ENCODE assay signal across 8 cellular contexts in genomic region chr2:216371756-216372702, GRCh38. TPM values are rescaled to one million over a fixed set of nuclear protein-coding genes. Genes with fewer than 3 reads are reported as not detected.
A peak's percentile ranks its signal among the peaks of the same experiment; 100 is the strongest.
DNase-seq lines count a peak whose midpoint lies in the region; ATAC-seq and TF ChIP-seq lines count a peak whose summit lies in the region.

A gene with protein sequence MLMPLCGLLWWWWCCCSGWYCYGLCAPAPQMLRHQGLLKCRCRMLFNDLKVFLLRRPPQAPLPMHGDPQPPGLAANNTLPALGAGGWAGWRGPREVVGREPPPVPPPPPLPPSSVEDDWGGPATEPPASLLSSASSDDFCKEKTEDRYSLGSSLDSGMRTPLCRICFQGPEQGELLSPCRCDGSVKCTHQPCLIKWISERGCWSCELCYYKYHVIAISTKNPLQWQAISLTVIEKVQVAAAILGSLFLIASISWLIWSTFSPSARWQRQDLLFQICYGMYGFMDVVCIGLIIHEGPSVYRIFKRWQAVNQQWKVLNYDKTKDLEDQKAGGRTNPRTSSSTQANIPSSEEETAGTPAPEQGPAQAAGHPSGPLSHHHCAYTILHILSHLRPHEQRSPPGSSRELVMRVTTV (minus strand): TSS chr2:216372483. CDS start chr2:216370260, 2,223 bp downstream.

- TF ChIP-seq CTCF in osteoblast (IDR thresholded peaks at IDR 0.05; ENCODE audit: extremely low read depth, low read depth, low read length) (no peak), testis (IDR thresholded peaks at IDR 0.05) (no peak)

- H3K36me3 ChIP-seq in osteoblast (ENCODE audit: insufficient read depth, low read length) (no peaks in the 10 kb centered on the region), testis (ENCODE audit: low read depth, missing control alignments) (no peaks in the 10 kb centered on the region)

- peaks cover 9% of the 10 kb centered on the region for H3K79me2 ChIP-seq in osteoblast (ENCODE audit: insufficient read depth, low read length)

- H3K27me3 ChIP-seq in osteoblast (ENCODE audit: insufficient read depth, low read length) (no peaks in the 10 kb centered on the region), testis (no peaks in the 10 kb centered on the region)

- no peaks in the 10 kb centered on the region for H4K20me1 ChIP-seq in osteoblast (ENCODE audit: insufficient read depth, low read length)

- H3K9me3 Mint-ChIP-seq in activated naive CD8-positive, alpha-beta T cell treated with anti-CD3 and anti-CD28 coated beads, Interleukin-2, amount 50 U/mL, for 24 hours: no peaks in the 10 kb centered on the region

- intact Hi-C loops in Right ventricle myocardium inferior (cut with DNase I): no loop called here
- intact Hi-C loops in testis (cut with DNase I; ENCODE audit: low total_unique reads): no loop called here

- H3K9me3 ChIP-seq in osteoblast (ENCODE audit: low read depth, low read length) (no peaks in the 10 kb centered on the region), testis (no peaks in the 10 kb centered on the region)

- H3K36me3 Mint-ChIP-seq in activated naive CD8-positive, alpha-beta T cell treated with anti-CD3 and anti-CD28 coated beads, Interleukin-2, amount 50 U/mL, for 24 hours (ENCODE audit: low read depth): no peaks in the 10 kb centered on the region

- H3K4me3 Mint-ChIP-seq in activated naive CD8-positive, alpha-beta T cell treated with anti-CD3 and anti-CD28 coated beads, Interleukin-2, amount 50 U/mL, for 24 hours: peak within 1 kb of the TSS; percentile 28

- 1% methylated on average over 41 to 60 of the region's 60 CpGs for WGBS in testis, 2 donors

- H3K4me1 Mint-ChIP-seq in activated naive CD8-positive, alpha-beta T cell treated with anti-CD3 and anti-CD28 coated beads, Interleukin-2, amount 50 U/mL, for 24 hours: peaks cover 20% of the 10 kb centered on the region

- ATAC-seq in activated naive CD8-positive, alpha-beta T cell treated with anti-CD3 and anti-CD28 coated beads, Interleukin-2, amount 50 U/mL, for 24 hours: peak; percentile 23
- ATAC-seq in Right ventricle myocardium inferior (peak; percentile 84), GM21717 (IDR thresholded peaks at IDR 0.05; ENCODE audit: unreplicated experiment) (no peak)

- H3K4me2 ChIP-seq in osteoblast (ENCODE audit: insufficient read depth, low read length): peak within 1 kb of the TSS; percentile 91

- H2AFZ ChIP-seq in osteoblast (ENCODE audit: low read length): peak within 1 kb of the TSS; percentile 68

- DNase-seq in COLO668 (lab: John Stamatoyannopoulos, UW; ENCODE audit: unreplicated experiment) (peak; percentile 83), HuH-7.5 (ENCODE audit: low spot score) (peak; percentile 65), SW 1271 (lab: John Stamatoyannopoulos, UW) (peak; percentile 84 to 89), Right ventricle myocardium inferior (ENCODE audit: missing footprints) (peak; percentile 75), osteoblast (ENCODE audit: insufficient read length, low spot score, missing footprints) (peak; percentile 95), testis (peak; percentile 79)
- DNase-seq in activated naive CD8-positive, alpha-beta T cell treated with anti-CD3 and anti-CD28 coated beads, Interleukin-2, amount 50 U/mL, for 24 hours: peak; percentile 77

- no peak for TF ChIP-seq POLR2A in testis (IDR thresholded peaks at IDR 0.05)

- H3K4me1 ChIP-seq in osteoblast (ENCODE audit: insufficient read depth, low read length) (peaks cover 25% of the 10 kb centered on the region), testis (peaks cover 13% of the 10 kb centered on the region)

- H3K4me3 ChIP-seq in osteoblast (ENCODE audit: insufficient read depth, low read length) (peak within 1 kb of the TSS; percentile 76), testis (peak within 1 kb of the TSS; percentile 31 to 47)

- peak within 1 kb of the TSS; percentile 91 for H3K27ac ChIP-seq in osteoblast (ENCODE audit: low read depth, low read length)
- no peak within 1 kb of the TSS for H3K27ac ChIP-seq in testis

- H3K27me3 Mint-ChIP-seq in activated naive CD8-positive, alpha-beta T cell treated with anti-CD3 and anti-CD28 coated beads, Interleukin-2, amount 50 U/mL, for 24 hours: peaks cover 51% of the 10 kb centered on the region

- no peak within 1 kb of the TSS for H3K27ac Mint-ChIP-seq in activated naive CD8-positive, alpha-beta T cell treated with anti-CD3 and anti-CD28 coated beads, Interleukin-2, amount 50 U/mL, for 24 hours

RNA-seq across cellular contexts. Expression of the gene that starts here (rescaled TPM):
- total RNA-seq in Right ventricle myocardium inferior (0.08 TPM), osteoblast (0.72 and 1.5 TPM in 2 replicates), testis (under 1 TPM; 0.12 to 0.16 TPM)
- polyA plus RNA-seq in testis (ENCODE audit: insufficient read depth, low read depth, low replicate concordance): 0.09 TPM

Comparison
In these comparisons a context has a peak if more than half of its experiments do, and no peak if none do; other contexts are left out.
1. Peak in DNase-seq and ATAC-seq in Right ventricle myocardium inferior; RNA of the gene not detected or under 1 TPM.
2. Peak in DNase-seq and H3K4me3 ChIP-seq in testis; RNA of the gene not detected or under 1 TPM.